Comparison of ENCODE assay signal across 10 cellular contexts in genomic region chr15:63969652-63970421, GRCh38.
A peak's percentile ranks its signal among the peaks of the same experiment; 100 is the strongest.
DNase-seq lines count a peak whose midpoint lies in the region; ATAC-seq and TF ChIP-seq lines count a peak whose summit lies in the region.
"Had no signal": no experiment of that assay in that cellular context is flagged by ENCODE, and none has a peak within 500 bp of the region (broad histone marks: within the 10 kb centered on the region; RNA-seq: fewer than 3 reads in every experiment).

No MANE protein-coding gene starts in this region.

- CTCF ChIA-PET in WTC11 (lab: Charles Lee): interaction anchor here (0.7 to 4.7 kb wide), 3 partner anchors 24 to 143 kb away, joined by 4 to 52 read pairs (median 6); no protein-coding TSS in a partner anchor

- H3K9me3 ChIP-seq in parathyroid adenoma (ENCODE audit: control insufficient read depth, low read length): no peaks in the 10 kb centered on the region

- no peaks in the 10 kb centered on the region for H3K79me2 ChIP-seq in parathyroid adenoma

- TF ChIP-seq CTCF in fibroblast of pulmonary artery (IDR thresholded peaks at IDR 0.05; ENCODE audit: low read length, missing control alignments): no peak
- no peak for TF ChIP-seq CTCF in parathyroid adenoma (IDR thresholded peaks at IDR 0.05)
- no peak for TF ChIP-seq CTCF in WTC11 (IDR thresholded peaks at IDR 0.05)

- H2AFZ ChIP-seq in parathyroid adenoma: no peak overlapping the region

- H3K4me1 Mint-ChIP-seq in WTC11: peaks cover 49% of the 10 kb centered on the region

- H3K4me3 ChIP-seq in fibroblast of pulmonary artery (replicated peaks; ENCODE audit: low read depth, low read length) (no peak overlapping the region), parathyroid adenoma (ENCODE audit: low read depth, low read length) (no peak overlapping the region)
- H3K4me3 ChIP-seq: dorsolateral prefrontal cortex had no signal

- H3K4me2 ChIP-seq in parathyroid adenoma (ENCODE audit: low read length): no peak overlapping the region

- peaks cover 24% of the 10 kb centered on the region for H3K4me1 ChIP-seq in parathyroid adenoma

- peaks cover 23% of the 10 kb centered on the region for H3K27me3 Mint-ChIP-seq in WTC11 (ENCODE audit: low read depth)

- peaks cover 4% of the 10 kb centered on the region; the same call in 1 of the 2 replicates for H3K36me3 Mint-ChIP-seq in WTC11

- no peak overlapping the region for H3K4me3 Mint-ChIP-seq in WTC11

- DNase-seq in NCI-H69 (lab: John Stamatoyannopoulos, UW) (peak; percentile 29), fibroblast of pulmonary artery (ENCODE audit: low read depth) (peak; percentile 25), NCI-H1092 treated with DMSO at 0.1 percent for 48 hours (lab: John Stamatoyannopoulos, UW) (no peak), WTC11 (ENCODE audit: low spot score) (no peak), GF-D8 (lab: John Stamatoyannopoulos, UW) (no peak)
- DNase-seq: stimulated activated naive CD4-positive, alpha-beta T cell treated with Interleukin-2 at 50 U/mL for 16 hours had no signal

- POLR2A ChIA-PET in WTC11 (lab: Charles Lee): no interaction called here

- H3K9me3 Mint-ChIP-seq in WTC11: peaks cover 11% of the 10 kb centered on the region

- no peaks in the 10 kb centered on the region for H3K27me3 ChIP-seq in parathyroid adenoma (ENCODE audit: control insufficient read depth, insufficient read depth, low read length)
- H3K27me3 ChIP-seq: dorsolateral prefrontal cortex had no signal

- ATAC-seq in GM18511 (IDR thresholded peaks at IDR 0.05; ENCODE audit: unreplicated experiment) (peak; percentile 11), HG02763 (IDR thresholded peaks at IDR 0.05; ENCODE audit: unreplicated experiment) (no peak), WTC11 (no peak)

- no peaks in the 10 kb centered on the region for H3K36me3 ChIP-seq in parathyroid adenoma (ENCODE audit: control insufficient read depth, insufficient read depth, low read length)

- no peak overlapping the region for H3K27ac Mint-ChIP-seq in WTC11

- H3K27ac ChIP-seq in parathyroid adenoma: peak overlapping the region; percentile 97

- no peak overlapping the region for H3K9ac ChIP-seq in parathyroid adenoma

TF ChIP-seq in WTC11, 78 proteins besides CTCF, POLR2A, EP300 and RAD21:
- TF ChIP-seq TEAD4 (CRISPR knock-in tag; IDR thresholded peaks at IDR 0.05) (no peak), FOXK1 (CRISPR knock-in tag; IDR thresholded peaks at IDR 0.05) (no peak), CREM (CRISPR knock-in tag; IDR thresholded peaks at IDR 0.05) (no peak), ZBTB43 (CRISPR knock-in tag; IDR thresholded peaks at IDR 0.05) (no peak), ZNF219 (CRISPR knock-in tag; IDR thresholded peaks at IDR 0.05; ENCODE audit: borderline replicate concordance) (no peak), JAZF1 (CRISPR knock-in tag; IDR thresholded peaks at IDR 0.05) (no peak), HMGA2 (CRISPR knock-in tag; IDR thresholded peaks at IDR 0.05) (no peak), ESRRA (CRISPR knock-in tag; IDR thresholded peaks at IDR 0.05; ENCODE audit: borderline replicate concordance) (no peak), TCF7 (CRISPR knock-in tag; IDR thresholded peaks at IDR 0.05; ENCODE audit: low read depth) (no peak), MYBL2 (CRISPR knock-in tag; IDR thresholded peaks at IDR 0.05) (no peak), ETV6 (CRISPR knock-in tag; IDR thresholded peaks at IDR 0.05) (no peak), SMAD3 (CRISPR knock-in tag; IDR thresholded peaks at IDR 0.05; ENCODE audit: borderline replicate concordance) (no peak), RELA (CRISPR knock-in tag; IDR thresholded peaks at IDR 0.05; ENCODE audit: borderline replicate concordance) (no peak), E2F1 (CRISPR knock-in tag; IDR thresholded peaks at IDR 0.05) (no peak), ZNF512 (CRISPR knock-in tag; IDR thresholded peaks at IDR 0.05; ENCODE audit: borderline replicate concordance) (no peak), GTF2I (CRISPR knock-in tag; conservative IDR thresholded peaks at IDR 0.05) (no peak)

Comparison
In these comparisons a context has a peak if more than half of its experiments do, and no peak if none do; other contexts are left out.
1. DNase-seq: peak in NCI-H69 (single experiment) and fibroblast of pulmonary artery (single experiment); none in NCI-H1092 treated with DMSO at 0.1 percent for 48 hours (single experiment), WTC11 (single experiment) and GF-D8 (single experiment).